In genomic region chr2:129152514-129152913, GRCh38 we compare ENCODE assay signal across 1 cellular context.
TF ChIP-seq lines count a peak whose summit lies in the region.

No MANE protein-coding gene starts in this region.

TF ChIP-seq in GM23338, 12 proteins besides CTCF, POLR2A, EP300 and RAD21 (continued from another document):
- TF ChIP-seq ZNF462 (CRISPR knock-in tag; IDR thresholded peaks at IDR 0.05): no peak
- no peak for TF ChIP-seq ETS1 (IDR thresholded peaks at IDR 0.05)
